10 cellular contexts compared by ENCODE assay signal in genomic region chr5:95591490-95591901, GRCh38. TPM values are rescaled to one million over a fixed set of nuclear protein-coding genes. Genes with fewer than 3 reads are reported as not detected.
DNase-seq lines count a peak whose midpoint lies in the region; ATAC-seq and TF ChIP-seq lines count a peak whose summit lies in the region.
"Had no signal": no experiment of that assay in that cellular context is flagged by ENCODE, and none has a peak within 500 bp of the region (broad histone marks: within the 10 kb centered on the region; RNA-seq: fewer than 3 reads in every experiment).

No MANE protein-coding gene starts in this region.

- H3K4me3 Mint-ChIP-seq in activated naive CD8-positive, alpha-beta T cell: no peak overlapping the region
- H3K4me3 Mint-ChIP-seq in activated naive CD8-positive, alpha-beta T cell treated with anti-CD3 and anti-CD28 coated beads for 36 hours: no peak overlapping the region
- H3K4me3 Mint-ChIP-seq in stimulated activated naive CD8-positive, alpha-beta T cell treated with anti-CD3 and anti-CD28 coated beads, Interleukin-15, amount 100 ng/mL, for 72 hours: no peak overlapping the region
- H3K4me3 Mint-ChIP-seq: CD8-positive, alpha-beta T cell had no signal

- intact Hi-C loops in ovary (cut with DNase I): no loop called here

- no peak overlapping the region for H3K27ac ChIP-seq in ovary

- no peaks in the 10 kb centered on the region for H3K4me1 ChIP-seq in ovary (ENCODE audit: insufficient read depth)

- TF ChIP-seq POLR2A in ovary (IDR thresholded peaks at IDR 0.05): no peak

- TF ChIP-seq CTCF in ovary (IDR thresholded peaks at IDR 0.05): no peak

- H3K27me3 Mint-ChIP-seq in activated naive CD8-positive, alpha-beta T cell: no peaks in the 10 kb centered on the region
- no peaks in the 10 kb centered on the region for H3K27me3 Mint-ChIP-seq in activated naive CD8-positive, alpha-beta T cell treated with anti-CD3 and anti-CD28 coated beads for 36 hours
- no peaks in the 10 kb centered on the region for H3K27me3 Mint-ChIP-seq in stimulated activated naive CD8-positive, alpha-beta T cell treated with anti-CD3 and anti-CD28 coated beads, Interleukin-15, amount 100 ng/mL, for 72 hours

- in situ Hi-C loops in ACHN (cut with HindIII; ENCODE audit: low pct_ligation_motif_present, low pct_unique_long_range_greater_than_20kb, low sequenced_read_pairs): no loop called here

- no peak overlapping the region for H3K4me3 ChIP-seq in ovary

- peaks cover 11% of the 10 kb centered on the region for H3K36me3 Mint-ChIP-seq in activated naive CD8-positive, alpha-beta T cell
- H3K36me3 Mint-ChIP-seq in activated naive CD8-positive, alpha-beta T cell treated with anti-CD3 and anti-CD28 coated beads for 36 hours: peaks cover 8% of the 10 kb centered on the region

- ATAC-seq in HG03045 (IDR thresholded peaks at IDR 0.05; ENCODE audit: unreplicated experiment): peak; percentile 76
- ATAC-seq in stimulated activated naive CD8-positive, alpha-beta T cell treated with anti-CD3 and anti-CD28 coated beads, Interleukin-15, amount 100 ng/mL, for 72 hours: peak; percentile 99
- ATAC-seq: CD8-positive, alpha-beta T cell; left colon had no signal

- 94 to 97% (median 95%) methylated on average over 5 of the region's 5 CpGs for WGBS in ovary, 3 donors

- H3K36me3 ChIP-seq in ovary: no peaks in the 10 kb centered on the region

- peak overlapping the region; percentile 22 for H3K27ac Mint-ChIP-seq in activated naive CD8-positive, alpha-beta T cell
- H3K27ac Mint-ChIP-seq in activated naive CD8-positive, alpha-beta T cell treated with anti-CD3 and anti-CD28 coated beads for 36 hours: no peak overlapping the region
- no peak overlapping the region for H3K27ac Mint-ChIP-seq in stimulated activated naive CD8-positive, alpha-beta T cell treated with anti-CD3 and anti-CD28 coated beads, Interleukin-15, amount 100 ng/mL, for 72 hours
- H3K27ac Mint-ChIP-seq: CD8-positive, alpha-beta T cell had no signal

- no peak for DNase-seq in activated naive CD8-positive, alpha-beta T cell treated with anti-CD3 and anti-CD28 coated beads for 36 hours
- peak; percentile 95 for DNase-seq in amniotic epithelial cell (ENCODE audit: low read depth)
- peak in 1 of 2 donors; percentile 7 for DNase-seq in stimulated activated naive CD8-positive, alpha-beta T cell treated with anti-CD3 and anti-CD28 coated beads, Interleukin-15, amount 100 ng/mL, for 72 hours
- DNase-seq in ACHN: no peak
- no peak for DNase-seq in ovary
- no peak for DNase-seq in stimulated activated CD4-positive, alpha-beta T cell treated with anti-CD3 and anti-CD28 coated beads, Interleukin-4, amount 100 ng/mL, for 4 hours
- DNase-seq: CD8-positive, alpha-beta T cell; left colon had no signal

- TF ChIP-seq EP300 in ovary (IDR thresholded peaks at IDR 0.05): no peak

- H3K4me1 Mint-ChIP-seq in activated naive CD8-positive, alpha-beta T cell (ENCODE audit: low read depth): peaks cover 22% of the 10 kb centered on the region
- peaks cover 14% of the 10 kb centered on the region for H3K4me1 Mint-ChIP-seq in activated naive CD8-positive, alpha-beta T cell treated with anti-CD3 and anti-CD28 coated beads for 36 hours
- H3K4me1 Mint-ChIP-seq in stimulated activated naive CD8-positive, alpha-beta T cell treated with anti-CD3 and anti-CD28 coated beads, Interleukin-15, amount 100 ng/mL, for 72 hours: peaks cover 18% of the 10 kb centered on the region

- no peaks in the 10 kb centered on the region for H3K9me3 ChIP-seq in ovary

- H3K9me3 Mint-ChIP-seq in activated naive CD8-positive, alpha-beta T cell (ENCODE audit: low read depth): no peaks in the 10 kb centered on the region
- no peaks in the 10 kb centered on the region for H3K9me3 Mint-ChIP-seq in activated naive CD8-positive, alpha-beta T cell treated with anti-CD3 and anti-CD28 coated beads for 36 hours
- no peaks in the 10 kb centered on the region for H3K9me3 Mint-ChIP-seq in stimulated activated naive CD8-positive, alpha-beta T cell treated with anti-CD3 and anti-CD28 coated beads, Interleukin-15, amount 100 ng/mL, for 72 hours
- H3K9me3 Mint-ChIP-seq: CD8-positive, alpha-beta T cell had no signal

- no peaks in the 10 kb centered on the region for H3K27me3 ChIP-seq in ovary

RNA-seq across cellular contexts. Expression of gene GPR150, which starts 28.4 kb away (rescaled TPM):
- under 1 TPM; 0.34 to 0.52 TPM for total RNA-seq in activated naive CD8-positive, alpha-beta T cell treated with anti-CD3 and anti-CD28 coated beads for 36 hours
- under 1 TPM in 3 of 7 donors, not detected in 4; 0.10 to 0.50 (median 0.10) TPM for total RNA-seq in ovary
- under 1 TPM; 0.05 to 0.28 TPM for polyA plus RNA-seq in ovary

RNA-seq across cellular contexts. Expression of gene ARSK, which starts 36.6 kb away (rescaled TPM):
- total RNA-seq in activated naive CD8-positive, alpha-beta T cell treated with anti-CD3 and anti-CD28 coated beads for 36 hours: 1 to 10 TPM; 4.1 to 5.2 TPM
- total RNA-seq in ovary: 1 to 10 TPM; 4.5 to 8.1 (median 5.6) TPM
- polyA plus RNA-seq in ovary: 1 to 10 TPM; 4.4 to 7.8 TPM

RNA-seq across cellular contexts. Expression of gene SKIC3, which starts 36.7 kb away (rescaled TPM):
- 10 to 100 TPM; 66.5 to 68.7 TPM for total RNA-seq in activated naive CD8-positive, alpha-beta T cell treated with anti-CD3 and anti-CD28 coated beads for 36 hours
- 10 to 100 TPM; 51.9 to 77.6 (median 60.7) TPM for total RNA-seq in ovary
- polyA plus RNA-seq in ovary: 10 to 100 TPM; 18.6 to 31.8 TPM

RNA-seq across cellular contexts. Expression of gene RFESD, which starts 55.1 kb away (rescaled TPM):
- total RNA-seq in activated naive CD8-positive, alpha-beta T cell treated with anti-CD3 and anti-CD28 coated beads for 36 hours: 1 to 10 TPM; 6.1 to 6.2 TPM
- 1 to 10 TPM; 1.1 to 5.0 (median 3.2) TPM for total RNA-seq in ovary
- 1 to 10 TPM; 2.4 to 3.4 TPM for polyA plus RNA-seq in ovary
